ENCODE assay signal across 2 cellular contexts in genomic region chr19:27714857-27715256, GRCh38.
A peak's percentile ranks its signal among the peaks of the same experiment; 100 is the strongest.
TF ChIP-seq lines count a peak whose summit lies in the region.

No MANE protein-coding gene starts in this region.

TF ChIP-seq in HEK293, 187 proteins besides CTCF, POLR2A, EP300 and RAD21 (continued from another document):
- TF ChIP-seq TRIM28 (IDR thresholded peaks at IDR 0.05; ENCODE audit: borderline replicate concordance, low read length) (0 out of 2 replicates have a peak, but pooled peaks have one; percentile 19), SETDB1 (IDR thresholded peaks at IDR 0.05; ENCODE audit: insufficient read length, low read length) (peak; percentile 72)
TF ChIP-seq in HEK293: peak in this region for 6.

TF ChIP-seq in SK-N-SH treated with all-trans-retinoic acid at 6 μM for 48 hours, 23 proteins besides CTCF, POLR2A, EP300 and RAD21 (continued from another document):
- TF ChIP-seq POU6F1 (CRISPR knock-in tag; IDR thresholded peaks at IDR 0.05; ENCODE audit: borderline replicate concordance, low read depth) (no peak), BACH2 (CRISPR knock-in tag; IDR thresholded peaks at IDR 0.05; ENCODE audit: borderline replicate concordance) (no peak), CSDC2 (CRISPR knock-in tag; IDR thresholded peaks at IDR 0.05) (no peak), CREB5 (CRISPR knock-in tag; IDR thresholded peaks at IDR 0.05; ENCODE audit: low read depth) (no peak)
